ENCODE assay signal across 11 cellular contexts in the genomic region with DNA sequence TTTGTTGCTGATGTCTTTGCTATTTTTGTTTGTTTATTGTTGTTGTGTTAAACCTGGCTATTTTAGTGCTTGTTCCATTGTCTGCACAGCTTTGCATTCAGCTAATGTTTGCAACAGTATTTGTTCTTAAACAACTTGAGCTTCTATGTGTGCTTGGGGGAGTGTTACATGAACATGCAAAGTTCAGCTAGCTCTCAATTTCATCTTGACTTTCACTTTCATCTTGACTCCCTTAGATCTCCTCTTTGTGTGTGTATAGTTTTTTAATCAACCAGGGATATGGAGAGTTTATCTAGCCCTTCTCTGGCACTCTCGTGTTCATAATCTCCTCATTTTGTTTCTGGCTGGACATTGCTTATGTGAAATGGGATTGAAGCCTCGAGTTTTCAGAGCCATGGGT.
DNase-seq lines count a peak whose midpoint lies in the region; ATAC-seq and FAIRE-seq lines count a peak whose summit lies in the region.
"Had no signal": no experiment of that assay in that cellular context is flagged by ENCODE, and none has a peak within 500 bp of the region (broad histone marks: within the 10 kb centered on the region; RNA-seq: fewer than 3 reads in every experiment).

No MANE protein-coding gene starts in this region.

- ATAC-seq in GM21528 (IDR thresholded peaks at IDR 0.05; ENCODE audit: low FRiP score, unreplicated experiment) (peak; percentile 96), HG03457 (IDR thresholded peaks at IDR 0.05; ENCODE audit: unreplicated experiment) (peak; percentile 83)

- H3K4me1 ChIP-seq in effector memory CD4-positive, alpha-beta T cell (ENCODE audit: control insufficient read depth, insufficient read depth, low read length, poor library complexity, severe bottlenecking), result no peaks in the 10 kb centered on the region

- H3K36me3 ChIP-seq in effector memory CD4-positive, alpha-beta T cell (ENCODE audit: control insufficient read depth, insufficient read depth, low read length), result no peaks in the 10 kb centered on the region

- no peak overlapping the region for H3K27ac ChIP-seq in effector memory CD4-positive, alpha-beta T cell (ENCODE audit: insufficient read depth, low read length, poor library complexity, severe bottlenecking)
- H3K27ac ChIP-seq: epithelial cell of prostate had no signal

- peak; percentile 63 for FAIRE-seq in GM18507 (lab: Jason Lieb, UNC)

- no peak overlapping the region for H3K4me3 ChIP-seq in effector memory CD4-positive, alpha-beta T cell (ENCODE audit: insufficient read depth, low read depth, low read length, poor library complexity, severe bottlenecking)

- H3K9me3 ChIP-seq in effector memory CD4-positive, alpha-beta T cell (ENCODE audit: control insufficient read depth, low read length), result no peaks in the 10 kb centered on the region

- peak; percentile 2 for DNase-seq in GM18507 (ENCODE audit: extremely low spot score, insufficient read length, low read depth)
- peak; percentile 49 for DNase-seq in iris pigment epithelial cell (ENCODE audit: low read depth)
- no peak for DNase-seq in AML-193 (lab: John Stamatoyannopoulos, UW)
- DNase-seq in GF-D8 (lab: John Stamatoyannopoulos, UW), result no peak
- no peak for DNase-seq in stimulated activated CD4-positive, alpha-beta T cell treated with anti-CD3 and anti-CD28 coated beads, Interleukin-4, amount 100 ng/mL, for 24 hours
- no peak for DNase-seq in effector memory CD4-positive, alpha-beta T cell
- DNase-seq: activated CD4-positive, alpha-beta T cell treated with anti-CD3 and anti-CD28 coated beads for 4 hours; NCI-H510A treated with DMSO at 0.1 percent for 48 hours had no signal

- no peaks in the 10 kb centered on the region for H3K27me3 ChIP-seq in effector memory CD4-positive, alpha-beta T cell (replicated peaks; ENCODE audit: control insufficient read depth, insufficient read depth, low read length, poor library complexity, severe bottlenecking)

Comparison
In these comparisons a context has a peak if more than half of its experiments do, and no peak if none do; other contexts are left out.
1. DNase-seq: peak in GM18507 (single experiment) and iris pigment epithelial cell (single experiment); none in AML-193 (0 of 2), GF-D8 (single experiment), stimulated activated CD4-positive, alpha-beta T cell treated with anti-CD3 and anti-CD28 coated beads, Interleukin-4, amount 100 ng/mL, for 24 hours (single experiment) and effector memory CD4-positive, alpha-beta T cell (0 of 3).